23 cellular contexts compared by ENCODE assay signal in genomic region chr6:169296170-169296569, GRCh38. TPM values are rescaled to one million over a fixed set of nuclear protein-coding genes. Genes with fewer than 3 reads are reported as not detected.
"Had no signal": no experiment of that assay in that cellular context is flagged by ENCODE, and none has a peak within 500 bp of the region (broad histone marks: within the 10 kb centered on the region; RNA-seq: fewer than 3 reads in every experiment).

No MANE protein-coding gene starts in this region.

- H3K4me3 ChIP-seq: cardiac muscle cell, heart left ventricle, tibial artery had no signal

- H3K4me1 ChIP-seq: parathyroid adenoma, tibial artery had no signal

- H3K4me3 Mint-ChIP-seq: activated naive CD4-positive, alpha-beta T cell treated with anti-CD3 and anti-CD28 coated beads for 36 hours; activated naive CD8-positive, alpha-beta T cell treated with anti-CD3 and anti-CD28 coated beads, Interleukin-2, amount 10 ng/mL, durations not matched to agents 7 days and 5 days; dendritic cell treated with granulocyte-macrophage colony-stimulating factor and Interleukin-4, amounts not matched to agents 40 ng/mL and 50 ng/mL, for 4 days; stimulated activated effector memory CD8-positive, alpha-beta T cell treated with anti-CD3 and anti-CD28 coated beads, Interleukin-12 subunit alpha, Interleukin-12 subunit beta, amount 100 ng/mL, for 72 hours; stimulated activated naive CD8-positive, alpha-beta T cell treated with anti-CD3 and anti-CD28 coated beads, Interleukin-15, amount 100 ng/mL, for 72 hours had no signal

- H3K9me3 ChIP-seq: tibial artery had no signal

- H3K27ac Mint-ChIP-seq: activated naive CD4-positive, alpha-beta T cell treated with anti-CD3 and anti-CD28 coated beads for 36 hours; activated naive CD8-positive, alpha-beta T cell treated with anti-CD3 and anti-CD28 coated beads, Interleukin-2, amount 10 ng/mL, durations not matched to agents 7 days and 5 days; dendritic cell treated with granulocyte-macrophage colony-stimulating factor and Interleukin-4, amounts not matched to agents 40 ng/mL and 50 ng/mL, for 4 days; naive B cell; stimulated activated effector memory CD8-positive, alpha-beta T cell treated with anti-CD3 and anti-CD28 coated beads, Interleukin-12 subunit alpha, Interleukin-12 subunit beta, amount 100 ng/mL, for 72 hours; stimulated activated naive CD8-positive, alpha-beta T cell treated with anti-CD3 and anti-CD28 coated beads, Interleukin-15, amount 100 ng/mL, for 72 hours had no signal

- H3K36me3 Mint-ChIP-seq: activated naive CD8-positive, alpha-beta T cell treated with anti-CD3 and anti-CD28 coated beads, Interleukin-2, amount 10 ng/mL, durations not matched to agents 7 days and 5 days; naive B cell; stimulated activated effector memory CD8-positive, alpha-beta T cell treated with anti-CD3 and anti-CD28 coated beads, Interleukin-12 subunit alpha, Interleukin-12 subunit beta, amount 100 ng/mL, for 72 hours had no signal

- H3K4me1 Mint-ChIP-seq: activated naive CD8-positive, alpha-beta T cell treated with anti-CD3 and anti-CD28 coated beads, Interleukin-2, amount 10 ng/mL, durations not matched to agents 7 days and 5 days; naive B cell; stimulated activated effector memory CD8-positive, alpha-beta T cell treated with anti-CD3 and anti-CD28 coated beads, Interleukin-12 subunit alpha, Interleukin-12 subunit beta, amount 100 ng/mL, for 72 hours; stimulated activated naive CD8-positive, alpha-beta T cell treated with anti-CD3 and anti-CD28 coated beads, Interleukin-15, amount 100 ng/mL, for 72 hours had no signal

- H3K27ac ChIP-seq: cardiac muscle cell, heart left ventricle, parathyroid adenoma, tibial artery had no signal

- H3K27me3 ChIP-seq: cardiac muscle cell, heart left ventricle, tibial artery had no signal

- H3K9ac ChIP-seq: parathyroid adenoma had no signal

- ATAC-seq: heart left ventricle; left colon; sciatic nerve; stimulated activated effector memory CD8-positive, alpha-beta T cell treated with anti-CD3 and anti-CD28 coated beads, Interleukin-12 subunit alpha, Interleukin-12 subunit beta, amount 100 ng/mL, for 72 hours; stimulated activated naive CD8-positive, alpha-beta T cell treated with anti-CD3 and anti-CD28 coated beads, Interleukin-15, amount 100 ng/mL, for 72 hours had no signal

- H3K36me3 ChIP-seq: cardiac muscle cell, heart left ventricle, tibial artery had no signal

- H3K79me2 ChIP-seq: parathyroid adenoma had no signal

- H3K9me3 Mint-ChIP-seq: stimulated activated effector memory CD8-positive, alpha-beta T cell treated with anti-CD3 and anti-CD28 coated beads, Interleukin-12 subunit alpha, Interleukin-12 subunit beta, amount 100 ng/mL, for 72 hours; stimulated activated naive CD8-positive, alpha-beta T cell treated with anti-CD3 and anti-CD28 coated beads, Interleukin-15, amount 100 ng/mL, for 72 hours had no signal

- DNase-seq: activated effector memory CD4-positive, alpha-beta T cell treated with Interleukin-2 at 50 U/mL for 16 hours; activated naive CD4-positive, alpha-beta T cell treated with anti-CD3 and anti-CD28 coated beads for 36 hours; activated naive CD8-positive, alpha-beta T cell treated with anti-CD3 and anti-CD28 coated beads, Interleukin-2, amount 10 ng/mL, durations not matched to agents 7 days and 5 days; activated T-cell treated with anti-CD3 and anti-CD28 coated beads, Interleukin-2, amount 50 U/mL, for 48 hours; amygdala; effector CD4-positive, alpha-beta T cell; heart left ventricle; islet precursor cell; left colon; mesendoderm; naive B cell; nucleus accumbens; small intestine; stimulated activated CD4-positive, alpha-beta T cell treated with anti-CD3 and anti-CD28 coated beads, Interleukin-2, amount 100 ng/mL, for 24 hours; stimulated activated naive CD8-positive, alpha-beta T cell treated with anti-CD3 and anti-CD28 coated beads, Interleukin-15, amount 100 ng/mL, for 72 hours; T-helper 9 cell; tibial artery had no signal

- H2AFZ ChIP-seq: parathyroid adenoma had no signal

RNA-seq across cellular contexts. Expression of gene THBS2, which starts 42.5 kb away (rescaled TPM):
- total RNA-seq: activated naive CD4-positive, alpha-beta T cell treated with anti-CD3 and anti-CD28 coated beads for 36 hours; activated naive CD8-positive, alpha-beta T cell treated with anti-CD3 and anti-CD28 coated beads, Interleukin-2, amount 10 ng/mL, durations not matched to agents 7 days and 5 days; T-helper 1 cell treated with Interleukin-12 subunit alpha and Interleukin-12 subunit beta and Interleukin-4 antibody, amounts not matched to agents 30 ng/mL and 1 ng/mL, for 36 hours had no signal
